Comparison of ENCODE assay signal across 20 cellular contexts in genomic region chr3:132822266-132822665, GRCh38.
DNase-seq lines count a peak whose midpoint lies in the region; ATAC-seq and TF ChIP-seq lines count a peak whose summit lies in the region.
"Had no signal": no experiment of that assay in that cellular context is flagged by ENCODE, and none has a peak within 500 bp of the region (broad histone marks: within the 10 kb centered on the region; RNA-seq: fewer than 3 reads in every experiment).

No MANE protein-coding gene starts in this region.

- BruUV-seq in A673 (replicated peaks; lab: Mats Ljungman, UMichigan), result no TSS peak

- H3K36me3 Mint-ChIP-seq in H9 (ENCODE audit: insufficient read depth in 1 of 3, low read depth in 3 of 3) (no peaks in the 10 kb centered on the region), WTC11 (no peaks in the 10 kb centered on the region)
- H3K36me3 Mint-ChIP-seq: CD8-positive, alpha-beta memory T cell had no signal

- no peaks in the 10 kb centered on the region for H3K4me1 ChIP-seq in A673 (ENCODE audit: insufficient read depth, low read length, poor library complexity, severe bottlenecking)
- no peaks in the 10 kb centered on the region for H3K4me1 ChIP-seq in H9 (ENCODE audit: insufficient read depth, low read length)
- H3K4me1 ChIP-seq in left lung, result no peaks in the 10 kb centered on the region

- no peak overlapping the region for H2BK15ac ChIP-seq in H9 (ENCODE audit: low read depth, low read length)

- H3K23me2 ChIP-seq in H9 (ENCODE audit: insufficient read length, low read depth, low read length, poor library complexity, severe bottlenecking), result no peaks in the 10 kb centered on the region

- H2BK5ac ChIP-seq in H9 (ENCODE audit: insufficient read length, low read length), result no peak overlapping the region

- no peak overlapping the region for H3K18ac ChIP-seq in H9 (ENCODE audit: insufficient read length, low read depth, low read length)

- no CpG with 5 or more reads among the region's 1 CpG for WGBS in H9 (ENCODE audit: extremely low coverage, insufficient read length, low lambda C conversion rate)

- no peak for TF ChIP-seq CTCF in A673 (conservative IDR thresholded peaks at IDR 0.05; ENCODE audit: low read depth, low read length)
- TF ChIP-seq CTCF in H9 (conservative IDR thresholded peaks at IDR 0.05), result no peak
- no peak for TF ChIP-seq CTCF in left lung (IDR thresholded peaks at IDR 0.05)
- no peak for TF ChIP-seq CTCF in WTC11 (IDR thresholded peaks at IDR 0.05)
- TF ChIP-seq CTCF in coronary artery (IDR thresholded peaks at IDR 0.05), result no peak

- H3K9me3 Mint-ChIP-seq in H9, result no peaks in the 10 kb centered on the region
- no peaks in the 10 kb centered on the region for H3K9me3 Mint-ChIP-seq in WTC11

- no peaks in the 10 kb centered on the region for H4K20me1 ChIP-seq in H9 (ENCODE audit: control insufficient read depth, insufficient read depth, insufficient read length)

- no peak overlapping the region for H3K23ac ChIP-seq in H9 (ENCODE audit: insufficient read length, low read depth, low read length)

- H2AFZ ChIP-seq in H9 (ENCODE audit: low read length), result no peak overlapping the region

- H3T11ph ChIP-seq in H9 (ENCODE audit: low read length), result no peak overlapping the region

- H3K79me1 ChIP-seq in H9 (ENCODE audit: insufficient read depth, low read depth, low read length, poor library complexity, severe bottlenecking), result no peaks in the 10 kb centered on the region

- H3K9ac ChIP-seq in H9 (ENCODE audit: extremely low read depth, insufficient read length, low read length), result no peak overlapping the region

- no peak overlapping the region for H3K4me3 Mint-ChIP-seq in H9
- no peak overlapping the region for H3K4me3 Mint-ChIP-seq in WTC11
- H3K4me3 Mint-ChIP-seq: CD8-positive, alpha-beta memory T cell had no signal

- H3K36me3 ChIP-seq in A673 (ENCODE audit: insufficient read depth, low read length, poor library complexity, severe bottlenecking), result no peaks in the 10 kb centered on the region
- no peaks in the 10 kb centered on the region for H3K36me3 ChIP-seq in left lung

- ATAC-seq in left lung (peak; percentile 34), HG02884 (IDR thresholded peaks at IDR 0.05; ENCODE audit: unreplicated experiment) (no peak), WTC11 (no peak)
- ATAC-seq: PC-3 had no signal

- no peak overlapping the region for H3K4me2 ChIP-seq in H9 (ENCODE audit: insufficient read depth, insufficient read length, low read length)

- no peak overlapping the region for H2BK12ac ChIP-seq in H9 (ENCODE audit: insufficient read length, low read depth, low read length)

- H3K4me1 Mint-ChIP-seq in H9 (no peaks in the 10 kb centered on the region), WTC11 (no peaks in the 10 kb centered on the region)
- H3K4me1 Mint-ChIP-seq: CD8-positive, alpha-beta memory T cell had no signal

- no peak overlapping the region for H2AK5ac ChIP-seq in H9 (ENCODE audit: insufficient read length, low read length)

- CTCF ChIA-PET in A673 (lab: Charles Lee) (no interaction called here), WTC11 (lab: Charles Lee) (no interaction called here)

- intact Hi-C loops in A673 (cut with micrococcal nuclease; ENCODE audit: unreplicated experiment) (no loop called here), left lung (cut with DNase I) (no loop called here)

- POLR2A ChIA-PET in A673 (lab: Charles Lee; ENCODE audit: low non-redundant PET), result no interaction called here
- POLR2A ChIA-PET in WTC11 (lab: Charles Lee), result no interaction called here

- H3K4ac ChIP-seq in H9 (ENCODE audit: low read depth, low read length), result no peak overlapping the region

- no peak overlapping the region for H4K5ac ChIP-seq in H9 (ENCODE audit: insufficient read length, low read depth, low read length)

- no peak overlapping the region for H3K14ac ChIP-seq in H9 (ENCODE audit: insufficient read depth, low read length)

- no peak overlapping the region for H3K27ac ChIP-seq in A673 (ENCODE audit: low read depth, low read length, poor library complexity, severe bottlenecking)
- no peak overlapping the region for H3K27ac ChIP-seq in H9 (ENCODE audit: insufficient read length, low read depth, low read length)
- no peak overlapping the region for H3K27ac ChIP-seq in left lung
- H3K27ac ChIP-seq in coronary artery, result no peak overlapping the region

- H3K56ac ChIP-seq in H9 (ENCODE audit: insufficient read length, low read depth, low read length), result no peak overlapping the region

- H3K27me3 Mint-ChIP-seq in H9 (ENCODE audit: low read depth), result no peaks in the 10 kb centered on the region; the same call in 1 of the 2 replicates
- no peaks in the 10 kb centered on the region for H3K27me3 Mint-ChIP-seq in WTC11 (ENCODE audit: low read depth)

- H3K27me3 ChIP-seq in A673 (replicated peaks; ENCODE audit: insufficient read depth, low read depth, low read length, poor library complexity), result peaks cover 24% of the 10 kb centered on the region
- no peaks in the 10 kb centered on the region for H3K27me3 ChIP-seq in H9 (ENCODE audit: insufficient read depth, low read length)
- H3K27me3 ChIP-seq in left lung, result no peaks in the 10 kb centered on the region

- no peak overlapping the region for H2BK120ac ChIP-seq in H9 (ENCODE audit: low read depth, low read length, poor library complexity, severe bottlenecking)

- DNase-seq in A673 (ENCODE audit: low spot score) (peak; percentile 21), H9 (no peak), NCI-H2171 treated with DMSO at 0.1 percent for 48 hours (lab: John Stamatoyannopoulos, UW) (peak; percentile 86), left lung (no peak), WTC11 (ENCODE audit: low spot score) (no peak), coronary artery (ENCODE audit: low spot score) (no peak), COLO829 (ENCODE audit: low spot score) (no peak)
- DNase-seq: C1 segment of cervical spinal cord; CD8-positive, alpha-beta memory T cell; GF-D8; GOT3; NCI-H1417; NCI-H187; NCI-H510A; NCI-H748 treated with DMSO at 0.1 percent for 48 hours; PC-3; RPMI8226; SIG-M5; T-helper 1 cell had no signal

- H4K8ac ChIP-seq in H9 (replicated peaks; ENCODE audit: insufficient read length, low read depth, low read length), result peak overlapping the region; percentile 22

- no peak overlapping the region for H2BK20ac ChIP-seq in H9 (ENCODE audit: low read depth, low read length, poor library complexity, severe bottlenecking)

- H4K91ac ChIP-seq in H9 (ENCODE audit: insufficient read length, low read depth, low read length), result no peak overlapping the region

- no peaks in the 10 kb centered on the region for H3K79me2 ChIP-seq in H9 (ENCODE audit: insufficient read depth, low read length)

- no peak overlapping the region for H3K27ac Mint-ChIP-seq in H9
- H3K27ac Mint-ChIP-seq in WTC11, result no peak overlapping the region
- H3K27ac Mint-ChIP-seq: CD8-positive, alpha-beta memory T cell had no signal

- no peak overlapping the region for H3K4me3 ChIP-seq in A673 (ENCODE audit: low read depth, low read length, poor library complexity, severe bottlenecking)
- H3K4me3 ChIP-seq in left lung, result no peak overlapping the region
- no peak overlapping the region for H3K4me3 ChIP-seq in coronary artery

- H3K9me3 ChIP-seq in A673 (ENCODE audit: low read depth, low read length, poor library complexity, severe bottlenecking) (no peaks in the 10 kb centered on the region), H9 (ENCODE audit: control insufficient read depth, low read depth, low read length) (no peaks in the 10 kb centered on the region), left lung (no peaks in the 10 kb centered on the region)

TF ChIP-seq in WTC11, 78 proteins besides CTCF, POLR2A, EP300 and RAD21 (continues in another document):
- TF ChIP-seq PREB (CRISPR knock-in tag; IDR thresholded peaks at IDR 0.05; ENCODE audit: borderline replicate concordance), result no peak
- no peak for TF ChIP-seq HMGXB4 (CRISPR knock-in tag; IDR thresholded peaks at IDR 0.05)
- no peak for TF ChIP-seq MYBL2 (CRISPR knock-in tag; IDR thresholded peaks at IDR 0.05)
- no peak for TF ChIP-seq E2F4 (CRISPR knock-in tag; IDR thresholded peaks at IDR 0.05; ENCODE audit: borderline replicate concordance, low read depth)
- no peak for TF ChIP-seq OVOL2 (CRISPR knock-in tag; IDR thresholded peaks at IDR 0.05; ENCODE audit: borderline replicate concordance)
- TF ChIP-seq ATF3 (CRISPR knock-in tag; conservative IDR thresholded peaks at IDR 0.05), result no peak

Comparison
In these comparisons a context has a peak if more than half of its experiments do, and no peak if none do; other contexts are left out.
1. DNase-seq: peak in A673 (single experiment) and NCI-H2171 treated with DMSO at 0.1 percent for 48 hours (single experiment); none in H9 (single experiment), left lung (0 of 2), WTC11 (single experiment), coronary artery (single experiment) and COLO829 (single experiment).